In genomic region chr7:132455306-132455705, GRCh38 we compare ENCODE assay signal across 16 cellular contexts.
DNase-seq lines count a peak whose midpoint lies in the region; TF ChIP-seq lines count a peak whose summit lies in the region.
"Had no signal": no experiment of that assay in that cellular context is flagged by ENCODE, and none has a peak within 500 bp of the region (broad histone marks: within the 10 kb centered on the region; RNA-seq: fewer than 3 reads in every experiment).

No MANE protein-coding gene starts in this region.

- H4K20me1 ChIP-seq in neural progenitor cell (ENCODE audit: low read depth): no peaks in the 10 kb centered on the region

- no peak overlapping the region for H2AFZ ChIP-seq in neural progenitor cell (replicated peaks)

- H3K4me1 Mint-ChIP-seq in neural progenitor cell: peaks cover under 1% of the 10 kb centered on the region

- H3K4me1 ChIP-seq in breast epithelium (no peaks in the 10 kb centered on the region), neural progenitor cell (peaks cover 4% of the 10 kb centered on the region)
- H3K4me1 ChIP-seq: Peyer's patch had no signal

- no peaks in the 10 kb centered on the region for H3K79me2 ChIP-seq in neural progenitor cell (ENCODE audit: low read depth)

- H3K36me3 Mint-ChIP-seq in neural progenitor cell: no peaks in the 10 kb centered on the region

- no peaks in the 10 kb centered on the region for H3K27me3 ChIP-seq in breast epithelium
- no peaks in the 10 kb centered on the region for H3K27me3 ChIP-seq in neural progenitor cell
- H3K27me3 ChIP-seq: Peyer's patch had no signal

- H3K4me3 ChIP-seq in breast epithelium (no peak overlapping the region), neural progenitor cell (no peak overlapping the region)
- H3K4me3 ChIP-seq: GM12878, Peyer's patch had no signal

- no peak overlapping the region for H3K4me3 Mint-ChIP-seq in neural progenitor cell

- H3K27ac Mint-ChIP-seq in neural progenitor cell: no peak overlapping the region

- H3K9me3 ChIP-seq in breast epithelium (no peaks in the 10 kb centered on the region), neural progenitor cell (ENCODE audit: low read depth) (no peaks in the 10 kb centered on the region)
- H3K9me3 ChIP-seq: Peyer's patch had no signal

- DNase-seq in activated gamma-delta T cell treated with Interleukin-2 at 50 U/mL for 16 hours: peak; percentile 61
- DNase-seq in activated gamma-delta T cell (lab: John Stamatoyannopoulos, UW): no peak
- DNase-seq in NCI-H128 (lab: John Stamatoyannopoulos, UW; ENCODE audit: unreplicated experiment): peak; percentile 47
- peak; percentile 54 for DNase-seq in activated CD8-positive, alpha-beta memory T cell treated with anti-CD3 and anti-CD28 coated beads, Interleukin-2, amount 50 U/mL, for 4 hours
- DNase-seq in stimulated activated CD8-positive, alpha-beta memory T cell treated with anti-CD3 and anti-CD28 coated beads, Interleukin-4, amount 100 ng/mL, for 48 hours: peak; percentile 52
- no peak for DNase-seq in breast epithelium (ENCODE audit: low spot score in 2 of 2)
- DNase-seq in neural progenitor cell (ENCODE audit: low spot score): no peak
- no peak for DNase-seq in posterior cingulate gyrus
- DNase-seq: amygdala; H7; mesendoderm; NCI-H524 treated with DMSO at 0.1 percent for 48 hours; Peyer's patch; stimulated activated naive CD4-positive, alpha-beta T cell treated with Interleukin-2 at 50 U/mL for 16 hours had no signal

- intact Hi-C loops in breast epithelium (cut with DNase I; ENCODE audit: low total_unique reads): no loop called here
- intact Hi-C loops in posterior cingulate gyrus (cut with DNase I): no loop called here

- no peak for TF ChIP-seq POLR2A in breast epithelium (IDR thresholded peaks at IDR 0.05)

- peaks cover 7% of the 10 kb centered on the region for H3K27me3 Mint-ChIP-seq in neural progenitor cell (ENCODE audit: insufficient read depth, low read depth)

- no peak overlapping the region for H3K27ac ChIP-seq in breast epithelium
- no peak overlapping the region for H3K27ac ChIP-seq in neural progenitor cell
- H3K27ac ChIP-seq: epithelial cell of prostate, Peyer's patch had no signal

- no peak overlapping the region for H3K4me2 ChIP-seq in neural progenitor cell

- TF ChIP-seq CTCF in breast epithelium (IDR thresholded peaks at IDR 0.05) (no peak), neural progenitor cell (IDR thresholded peaks at IDR 0.05) (no peak)

- no peak overlapping the region for H3K9ac ChIP-seq in neural progenitor cell

- H3K9me3 Mint-ChIP-seq in neural progenitor cell: no peaks in the 10 kb centered on the region

- H3K36me3 ChIP-seq in breast epithelium (no peaks in the 10 kb centered on the region), neural progenitor cell (no peaks in the 10 kb centered on the region)
- H3K36me3 ChIP-seq: Peyer's patch had no signal

- no peaks in the 10 kb centered on the region for H3F3A ChIP-seq in neural progenitor cell (ENCODE audit: low read depth)

Comparison
In these comparisons a context has a peak if more than half of its experiments do, and no peak if none do; other contexts are left out.
1. DNase-seq: peak in activated gamma-delta T cell treated with Interleukin-2 at 50 U/mL for 16 hours (single experiment), NCI-H128 (single experiment), activated CD8-positive, alpha-beta memory T cell treated with anti-CD3 and anti-CD28 coated beads, Interleukin-2, amount 50 U/mL, for 4 hours (single experiment) and stimulated activated CD8-positive, alpha-beta memory T cell treated with anti-CD3 and anti-CD28 coated beads, Interleukin-4, amount 100 ng/mL, for 48 hours (single experiment); none in activated gamma-delta T cell (single experiment), breast epithelium (0 of 2), neural progenitor cell (single experiment) and posterior cingulate gyrus (0 of 10).